ENCODE assay signal across 8 cellular contexts in genomic region chr22:42079319-42080251, GRCh38. TPM values are rescaled to one million over a fixed set of nuclear protein-coding genes. Genes with fewer than 3 reads are reported as not detected.
DNase-seq lines count a peak whose midpoint lies in the region; ATAC-seq and TF ChIP-seq lines count a peak whose summit lies in the region.

SMDT1 (plus strand) TSS chr22:42079700; CDS start chr22:42079769, 69 bp downstream.

- peak; percentile 90 for ATAC-seq in HG02798 (IDR thresholded peaks at IDR 0.05; ENCODE audit: poor library complexity, unreplicated experiment)

- H3K9me3 ChIP-seq in adipocyte (ENCODE audit: control insufficient read depth, low read length) (no peaks in the 10 kb centered on the region), cardiac muscle cell (ENCODE audit: low read depth) (no peaks in the 10 kb centered on the region), parathyroid adenoma (ENCODE audit: control insufficient read depth, low read length) (no peaks in the 10 kb centered on the region), tibial nerve (no peaks in the 10 kb centered on the region)

- TF ChIP-seq CTCF in GM12875 (IDR thresholded peaks at IDR 0.05; ENCODE audit: borderline replicate concordance, insufficient read depth, low read depth, low read length) (no peak), cardiac muscle cell (IDR thresholded peaks at IDR 0.05; ENCODE audit: low read depth, low read length) (no peak), parathyroid adenoma (IDR thresholded peaks at IDR 0.05) (no peak), tibial nerve (IDR thresholded peaks at IDR 0.05) (peak in 2 of 5 experiments; percentile 27 to 46)

- H3K4me2 ChIP-seq in parathyroid adenoma (ENCODE audit: low read length): peak within 1 kb of the TSS; percentile 90

- 0 to 1% methylated on average over 55 to 58 of the region's 71 CpGs for WGBS in tibial nerve, 2 donors

- H3K36me3 ChIP-seq in adipocyte (ENCODE audit: control insufficient read depth, insufficient read depth, low read length, severe bottlenecking): peaks cover 27% of the 10 kb centered on the region
- H3K36me3 ChIP-seq in cardiac muscle cell: peaks cover 14% of the 10 kb centered on the region
- H3K36me3 ChIP-seq in parathyroid adenoma (ENCODE audit: control insufficient read depth, insufficient read depth, low read length): no peaks in the 10 kb centered on the region
- peaks cover 0 to 51% (median 0%) of the 10 kb centered on the region in 3 donors for H3K36me3 ChIP-seq in tibial nerve

- peak; percentile 81 to 97 for TF ChIP-seq POLR2A in tibial nerve (IDR thresholded peaks at IDR 0.05)

- H3K27ac ChIP-seq in cardiac muscle cell (peak within 1 kb of the TSS; percentile 96), parathyroid adenoma (peak within 1 kb of the TSS; percentile 98), tibial nerve (peak within 1 kb of the TSS; percentile 96 to 99 (median 98))

- peak within 1 kb of the TSS; percentile 77 for H3K4me3 ChIP-seq in GM12875 (ENCODE audit: low read depth, low read length)
- H3K4me3 ChIP-seq in adipocyte (ENCODE audit: low read length): peak within 1 kb of the TSS; percentile 90
- H3K4me3 ChIP-seq in cardiac muscle cell: peak within 1 kb of the TSS; percentile 57
- H3K4me3 ChIP-seq in parathyroid adenoma (ENCODE audit: low read depth, low read length): peak within 1 kb of the TSS; percentile 90
- peak within 1 kb of the TSS; percentile 60 to 79 (median 65) for H3K4me3 ChIP-seq in tibial nerve

- H3K9ac ChIP-seq in adipocyte (ENCODE audit: low read length) (peak within 1 kb of the TSS; percentile 94), parathyroid adenoma (peak within 1 kb of the TSS; percentile 37)

- peak; percentile 77 to 97 for TF ChIP-seq EP300 in tibial nerve (IDR thresholded peaks at IDR 0.05)

- DNase-seq in NCI-H1436 (lab: John Stamatoyannopoulos, UW) (peak; percentile 98), T follicular helper cell (ENCODE audit: low read depth) (peak; percentile 98), adipocyte (ENCODE audit: low read depth) (peak; percentile 100), cardiac muscle cell (ENCODE audit: low read depth in 1 of 2, low spot score in 1 of 2) (peak; percentile 99), tibial nerve (ENCODE audit: low spot score in 2 of 2) (peak; percentile 98)

- H3K4me1 ChIP-seq in adipocyte (ENCODE audit: control insufficient read depth, insufficient read depth, low read length): peaks cover 28% of the 10 kb centered on the region
- H3K4me1 ChIP-seq in cardiac muscle cell (ENCODE audit: low read depth): peaks cover 12% of the 10 kb centered on the region
- no peaks in the 10 kb centered on the region for H3K4me1 ChIP-seq in parathyroid adenoma
- peaks cover 0 to 63% (median 25%) of the 10 kb centered on the region in 4 donors for H3K4me1 ChIP-seq in tibial nerve

- H3K27me3 ChIP-seq in adipocyte (replicated peaks; ENCODE audit: control insufficient read depth, insufficient read depth, low read length): no peaks in the 10 kb centered on the region
- no peaks in the 10 kb centered on the region for H3K27me3 ChIP-seq in cardiac muscle cell
- H3K27me3 ChIP-seq in parathyroid adenoma (ENCODE audit: control insufficient read depth, insufficient read depth, low read length): no peaks in the 10 kb centered on the region
- no peaks in the 10 kb centered on the region for H3K27me3 ChIP-seq in tibial nerve

- peaks cover 12% of the 10 kb centered on the region for H3K79me2 ChIP-seq in parathyroid adenoma

- H2AFZ ChIP-seq in parathyroid adenoma: peak within 1 kb of the TSS; percentile 98

RNA-seq across cellular contexts. Expression of gene SMDT1, which starts in this region (rescaled TPM):
- total RNA-seq in cardiac muscle cell: 9.2 and 10.3 TPM in 2 replicates
- 212 and 237 TPM in 2 replicates for polyA plus RNA-seq in cardiac muscle cell
- total RNA-seq in tibial nerve: 10 to 100 TPM; 14.1 to 61.8 (median 21.5) TPM

Comparison
In these comparisons a context has a peak if more than half of its experiments do, and no peak if none do; other contexts are left out.
1. Peak in every context shown above with its lines: DNase-seq, ATAC-seq, H3K4me3 ChIP-seq and H3K27ac ChIP-seq.